11 cellular contexts compared by ENCODE assay signal in genomic region chr19:17610384-17610783, GRCh38.
DNase-seq lines count a peak whose midpoint lies in the region; ATAC-seq, FAIRE-seq and TF ChIP-seq lines count a peak whose summit lies in the region.
"Had no signal": no experiment of that assay in that cellular context is flagged by ENCODE, and none has a peak within 500 bp of the region (broad histone marks: within the 10 kb centered on the region; RNA-seq: fewer than 3 reads in every experiment).

No MANE protein-coding gene starts in this region.

- FAIRE-seq in GM19239 (lab: Jason Lieb, UNC) = no peak

- TF ChIP-seq CTCF in fibroblast of mammary gland (conservative IDR thresholded peaks at IDR 0.05; ENCODE audit: control insufficient read depth, insufficient read depth, low read depth, low read length) = no peak

- peak; percentile 76 for DNase-seq in 8988T
- DNase-seq in GM19239 (ENCODE audit: insufficient read length, low spot score) = peak; percentile 43
- peak; percentile 51 for DNase-seq in RKO (ENCODE audit: low spot score)
- peak; percentile 28 for DNase-seq in fibroblast of mammary gland (ENCODE audit: low read depth)
- no peak for DNase-seq in NCI-H1048 (lab: John Stamatoyannopoulos, UW)
- DNase-seq in activated CD4-positive, CD25-positive, alpha-beta regulatory T cell treated with anti-CD3 and anti-CD28 coated beads, Interleukin-2, amount 50 U/mL, for 72 hours = no peak
- DNase-seq: activated T-cell treated with anti-CD3 and anti-CD28 coated beads, Interleukin-2, amount 50 U/mL, for 72 hours; NCI-H1436 treated with DMSO at 0.1 percent for 48 hours; stimulated activated CD4-positive, alpha-beta T cell treated with anti-CD3 and anti-CD28 coated beads, Interleukin-15, amount 100 ng/mL, for 24 hours had no signal

- no peak for ATAC-seq in HG03521 (IDR thresholded peaks at IDR 0.05; ENCODE audit: unreplicated experiment)
- ATAC-seq in GM19023 (IDR thresholded peaks at IDR 0.05; ENCODE audit: unreplicated experiment) = no peak
- ATAC-seq: activated T-cell treated with anti-CD3 and anti-CD28 coated beads, Interleukin-2, amount 50 U/mL, for 72 hours had no signal

- H3K4me3 ChIP-seq in fibroblast of mammary gland (ENCODE audit: control insufficient read depth, low read depth, low read length) = no peak overlapping the region

Comparison
In these comparisons a context has a peak if more than half of its experiments do, and no peak if none do; other contexts are left out.
1. DNase-seq: peak in 8988T (single experiment), GM19239 (single experiment), RKO (single experiment) and fibroblast of mammary gland (single experiment); none in NCI-H1048 (single experiment) and activated CD4-positive, CD25-positive, alpha-beta regulatory T cell treated with anti-CD3 and anti-CD28 coated beads, Interleukin-2, amount 50 U/mL, for 72 hours (single experiment).